Comparison of ENCODE assay signal across 23 cellular contexts in the genomic region with DNA sequence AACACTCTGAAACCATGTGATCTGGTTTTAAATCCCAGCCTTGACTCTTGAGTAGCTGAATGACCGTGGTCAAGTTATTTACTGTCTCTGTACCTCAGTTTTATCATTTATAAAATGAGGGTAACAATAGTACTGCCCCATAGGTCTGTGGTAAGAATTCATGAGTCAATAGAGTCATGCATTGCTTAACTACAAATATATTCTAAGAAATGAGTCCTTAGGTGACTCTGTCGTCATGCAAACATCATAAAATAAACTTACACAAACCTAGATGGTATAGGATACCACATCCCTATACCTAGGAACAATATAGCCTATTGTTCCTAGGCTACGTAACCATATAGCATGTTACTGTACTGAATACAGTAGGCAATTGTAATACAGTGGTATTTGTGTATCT.
"Had no signal": no experiment of that assay in that cellular context is flagged by ENCODE, and none has a peak within 500 bp of the region (broad histone marks: within the 10 kb centered on the region; RNA-seq: fewer than 3 reads in every experiment).

No MANE protein-coding gene starts in this region.

- FAIRE-seq: astrocyte, endometrium, small intestine had no signal

- H3K27me3 ChIP-seq: breast epithelium, heart right ventricle, ovary, upper lobe of left lung had no signal

- DNase-seq: activated CD4-positive, alpha-beta memory T cell treated with anti-CD3 and anti-CD28 coated beads, Interleukin-2, amount 10 ng/mL, durations not matched to agents 7 days and 5 days; activated CD4-positive, alpha-beta T cell treated with anti-CD3 and anti-CD28 coated beads for 48 hours; activated CD8-positive, alpha-beta memory T cell treated with anti-CD3 and anti-CD28 coated beads, Interleukin-2, amount 10 ng/mL, durations not matched to agents 7 days and 5 days; activated effector memory CD4-positive, alpha-beta T cell treated with Interleukin-2 at 50 U/mL for 16 hours; activated naive CD4-positive, alpha-beta T cell treated with anti-CD3 and anti-CD28 coated beads, Interleukin-2, amount 50 U/mL, for 16 hours; cerebellar nuclear complex; cortex of kidney; heart right ventricle; kidney glomerular epithelial cell; mesenchymal stem cell; naive thymus-derived CD4-positive, alpha-beta T cell; ovary; psoas muscle; right cardiac atrium; small intestine; stimulated activated CD4-positive, alpha-beta T cell treated with anti-CD3 and anti-CD28 coated beads, Interleukin-4, amount 100 ng/mL, for 1 hour; upper lobe of left lung had no signal

- H3K4me1 ChIP-seq: breast epithelium, heart right ventricle, psoas muscle, upper lobe of left lung had no signal

- H3K9me3 ChIP-seq: breast epithelium, heart right ventricle, ovary, psoas muscle, thoracic aorta, upper lobe of left lung had no signal

- H3K4me3 ChIP-seq: breast epithelium, heart right ventricle, ovary, psoas muscle, thoracic aorta, upper lobe of left lung had no signal

- H3K27ac ChIP-seq: breast epithelium, heart right ventricle, ovary, psoas muscle, thoracic aorta, upper lobe of left lung had no signal

- H3K36me3 ChIP-seq: breast epithelium, heart right ventricle, ovary, thoracic aorta, upper lobe of left lung had no signal

- ATAC-seq: activated CD8-positive, alpha-beta memory T cell treated with anti-CD3 and anti-CD28 coated beads, Interleukin-2, amount 10 ng/mL, durations not matched to agents 7 days and 5 days; esophagus mucosa; heart right ventricle; naive thymus-derived CD4-positive, alpha-beta T cell; psoas muscle; right cardiac atrium; WTC11 had no signal
